In the genomic region with DNA sequence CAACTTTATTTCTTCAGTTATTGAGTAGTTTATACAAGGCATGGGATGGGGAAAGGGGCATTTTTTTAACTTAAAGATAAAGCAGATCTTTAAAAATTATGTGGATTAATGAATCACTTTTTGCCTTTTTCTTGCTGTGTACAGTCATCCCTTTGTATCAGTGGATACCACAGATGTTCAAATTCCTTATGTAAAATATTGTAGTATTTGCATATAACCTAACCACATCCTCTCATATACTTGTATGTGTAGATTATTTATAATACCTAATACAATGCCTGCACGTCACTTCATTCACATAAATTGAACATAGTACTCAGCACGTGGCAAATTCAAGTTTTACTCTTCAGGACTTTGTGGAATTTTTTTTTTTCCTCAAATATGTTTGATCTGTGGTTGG, we compare ENCODE assay signal across 21 cellular contexts.
DNase-seq lines count a peak whose midpoint lies in the region; ATAC-seq and TF ChIP-seq lines count a peak whose summit lies in the region.
"Had no signal": no experiment of that assay in that cellular context is flagged by ENCODE, and none has a peak within 500 bp of the region (broad histone marks: within the 10 kb centered on the region; RNA-seq: fewer than 3 reads in every experiment).

No MANE protein-coding gene starts in this region.

- TF ChIP-seq RAD21 in SK-N-SH (IDR thresholded peaks at IDR 0.05; ENCODE audit: low read length): no peak

- H3K4me3 ChIP-seq in SK-N-SH (ENCODE audit: low read depth in 2 of 2, low read length in 1 of 2): no peak overlapping the region
- H3K4me3 ChIP-seq: BLaER1 had no signal

- H3K4me1 ChIP-seq in SK-N-SH (ENCODE audit: control insufficient read depth in 1 of 2, insufficient read depth in 2 of 2, low read depth in 1 of 2, low read length in 1 of 2): no peaks in the 10 kb centered on the region; a peak in 1 of 4 replicates
- H3K4me1 ChIP-seq: BLaER1 had no signal

- H3F3A ChIP-seq in SK-N-SH (replicated peaks; ENCODE audit: insufficient read depth): peaks cover 3% of the 10 kb centered on the region

- no peaks in the 10 kb centered on the region for H3K9me2 ChIP-seq in SK-N-SH

- no peaks in the 10 kb centered on the region for H3K27me3 ChIP-seq in SK-N-SH (ENCODE audit: insufficient read depth)
- H3K27me3 ChIP-seq: BLaER1 had no signal

- no peaks in the 10 kb centered on the region for H3K79me2 ChIP-seq in SK-N-SH (ENCODE audit: insufficient read depth)

- ATAC-seq in GM18907 (IDR thresholded peaks at IDR 0.05; ENCODE audit: unreplicated experiment) (peak; percentile 74), HG03175 (IDR thresholded peaks at IDR 0.05; ENCODE audit: unreplicated experiment) (peak; percentile 78)

- H2AFZ ChIP-seq in SK-N-SH (ENCODE audit: low read depth): no peak overlapping the region

- no peak for TF ChIP-seq CTCF in SK-N-SH (IDR thresholded peaks at IDR 0.05)

- H3K9ac ChIP-seq in SK-N-SH: no peak overlapping the region
- H3K9ac ChIP-seq: BLaER1 had no signal

- CTCF ChIA-PET in SK-N-SH (lab: Yijun Ruan, JAX): no interaction called here

- peaks cover 56 to 67% of the 10 kb centered on the region in 2 experiments for H3K36me3 ChIP-seq in SK-N-SH (replicated peaks in 1 of 2; ENCODE audit: control insufficient read depth in 1 of 2, insufficient read depth in 2 of 2, low read length in 1 of 2)

- H3K9me3 ChIP-seq in SK-N-SH: no peaks in the 10 kb centered on the region
- H3K9me3 ChIP-seq: BLaER1 had no signal

- H3K4me2 ChIP-seq in SK-N-SH: no peak overlapping the region
- H3K4me2 ChIP-seq: BLaER1 had no signal

- TF ChIP-seq EP300 in SK-N-SH (IDR thresholded peaks at IDR 0.05; ENCODE audit: borderline replicate concordance in 1 of 2, low read depth in 1 of 2, low read length in 1 of 2): no peak

- POLR2A ChIA-PET in SK-N-SH (lab: Yijun Ruan, JAX): no interaction called here

- no peaks in the 10 kb centered on the region for H4K20me1 ChIP-seq in SK-N-SH (ENCODE audit: insufficient read depth)
- H4K20me1 ChIP-seq: BLaER1 had no signal

- 90% methylated on average over 2 of the region's 2 CpGs for WGBS in SK-N-SH (ENCODE audit: low lambda C conversion rate)

- DNase-seq in ELR (ENCODE audit: low read depth) (peak; percentile 43), NCI-H526 (lab: John Stamatoyannopoulos, UW) (peak; percentile 13 to 69), ureter (ENCODE audit: low spot score) (no peak), SK-N-SH (no peak), COLO668 (lab: John Stamatoyannopoulos, UW; ENCODE audit: unreplicated experiment) (no peak), NCI-H69 (lab: John Stamatoyannopoulos, UW) (no peak)
- DNase-seq: CD8-positive, alpha-beta memory T cell; IMR-90; Kasumi-1; MM.1S; NCI-H1105 treated with DMSO at 0.1 percent for 48 hours; NCI-H1694 treated with DMSO at 0.1 percent for 48 hours; NCI-H2107; NCI-H345; NK-92 treated with Interleukin-12 subunit alpha and Interleukin-12 subunit beta, amount 100 ng/mL, for 24 hours; OCI-M1; RPMI8226; SIG-M5 had no signal

- H3K27ac ChIP-seq in SK-N-SH (ENCODE audit: low read depth in 2 of 2, low read length in 1 of 2): no peak overlapping the region
- H3K27ac ChIP-seq: BLaER1 had no signal

TF ChIP-seq in SK-N-SH, 30 proteins besides CTCF, POLR2A, EP300 and RAD21:
- TF ChIP-seq TEAD4 (IDR thresholded peaks at IDR 0.05; ENCODE audit: borderline replicate concordance, insufficient read depth) (no peak), JUND (IDR thresholded peaks at IDR 0.05) (no peak), MXI1 (IDR thresholded peaks at IDR 0.05; ENCODE audit: low read depth, low read length) (no peak), RFX5 (IDR thresholded peaks at IDR 0.05; ENCODE audit: low read length) (no peak), REST (IDR thresholded peaks at IDR 0.05; ENCODE audit: low read depth, low read length) (no peak), NFIC (IDR thresholded peaks at IDR 0.05; ENCODE audit: borderline replicate concordance) (no peak), ZBTB33 (IDR thresholded peaks at IDR 0.05; ENCODE audit: borderline replicate concordance, low read depth) (no peak)
- TF ChIP-seq, protein P1, sequence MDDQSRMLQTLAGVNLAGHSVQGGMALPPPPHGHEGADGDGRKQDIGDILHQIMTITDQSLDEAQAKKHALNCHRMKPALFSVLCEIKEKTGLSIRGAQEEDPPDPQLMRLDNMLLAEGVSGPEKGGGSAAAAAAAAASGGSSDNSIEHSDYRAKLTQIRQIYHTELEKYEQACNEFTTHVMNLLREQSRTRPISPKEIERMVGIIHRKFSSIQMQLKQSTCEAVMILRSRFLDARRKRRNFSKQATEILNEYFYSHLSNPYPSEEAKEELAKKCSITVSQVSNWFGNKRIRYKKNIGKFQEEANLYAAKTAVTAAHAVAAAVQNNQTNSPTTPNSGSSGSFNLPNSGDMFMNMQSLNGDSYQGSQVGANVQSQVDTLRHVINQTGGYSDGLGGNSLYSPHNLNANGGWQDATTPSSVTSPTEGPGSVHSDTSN (IDR thresholded peaks at IDR 0.05): no peak

Comparison
In these comparisons a context has a peak if more than half of its experiments do, and no peak if none do; other contexts are left out.
1. DNase-seq: peak in ELR (single experiment) and NCI-H526 (2 of 2); none in ureter (single experiment), SK-N-SH (single experiment), COLO668 (single experiment) and NCI-H69 (single experiment).